ENCODE assay signal across 2 cellular contexts in the genomic region with DNA sequence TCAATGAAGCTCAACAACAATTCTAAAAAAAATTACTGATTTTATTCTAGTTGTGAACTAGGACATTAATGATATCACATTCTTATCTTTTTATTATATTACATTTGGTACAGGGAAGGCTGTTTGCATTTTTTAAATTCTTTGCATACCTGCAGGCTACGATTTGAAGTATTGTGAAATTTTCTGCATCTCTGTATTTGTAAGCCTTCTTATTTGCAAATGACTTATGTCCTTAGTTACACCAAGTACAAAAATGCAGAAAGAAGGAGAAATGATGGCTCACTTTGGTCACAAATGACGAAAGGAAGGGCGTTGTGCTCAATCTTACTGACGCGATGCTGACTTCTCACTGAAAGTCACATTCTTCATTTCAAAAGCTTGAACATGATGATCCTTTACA.
A peak's percentile ranks its signal among the peaks of the same experiment; 100 is the strongest.
TF ChIP-seq lines count a peak whose summit lies in the region.

No MANE protein-coding gene starts in this region.

TF ChIP-seq in A549, 52 proteins besides CTCF, POLR2A, EP300 and RAD21:
- no peak for TF ChIP-seq REST (IDR thresholded peaks at IDR 0.05)
- no peak for TF ChIP-seq NPAS2 (CRISPR knock-in tag; IDR thresholded peaks at IDR 0.05; ENCODE audit: borderline replicate concordance)
- no peak for TF ChIP-seq TFCP2L1 (CRISPR knock-in tag; IDR thresholded peaks at IDR 0.05)
- TF ChIP-seq MAX (IDR thresholded peaks at IDR 0.05): no peak
- TF ChIP-seq RNF2 (IDR thresholded peaks at IDR 0.05; ENCODE audit: borderline replicate concordance, low read depth): no peak

TF ChIP-seq in H1, 55 proteins besides CTCF, POLR2A, EP300 and RAD21 (continued from another document):
- TF ChIP-seq SP2 (IDR thresholded peaks at IDR 0.05; ENCODE audit: low read length) (no peak), CEBPB (IDR thresholded peaks at IDR 0.05; ENCODE audit: low read depth, low read length) (peak; percentile 58; the same call in 1 of the 2 replicates), TEAD4 (IDR thresholded peaks at IDR 0.05; ENCODE audit: low read depth, low read length) (peak; percentile 61; the same call in 1 of the 2 replicates)
